1 cellular context compared by ENCODE assay signal in the genomic region with DNA sequence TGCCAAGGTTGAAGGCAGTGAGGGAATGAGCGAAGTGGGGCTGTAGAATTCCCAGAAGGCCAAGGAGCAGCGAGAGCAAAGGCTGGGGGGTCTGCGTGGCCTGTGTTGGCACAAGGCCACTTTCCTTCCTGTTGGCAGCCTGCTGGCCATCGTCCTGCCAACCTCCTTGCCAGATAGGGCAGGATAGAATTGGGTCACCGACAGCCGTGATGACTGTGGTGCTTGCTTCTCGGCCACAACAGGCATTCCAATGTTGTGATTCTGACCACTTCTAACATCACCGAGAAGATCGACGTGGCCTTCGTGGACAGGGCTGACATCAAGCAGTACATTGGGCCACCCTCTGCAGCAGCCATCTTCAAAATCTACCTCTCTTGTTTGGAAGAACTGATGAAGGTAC.
TF ChIP-seq lines count a peak whose summit lies in the region.

No MANE protein-coding gene starts in this region.

TF ChIP-seq in IMR-90, 13 proteins besides CTCF, POLR2A, EP300 and RAD21:
- TF ChIP-seq, protein P1, sequence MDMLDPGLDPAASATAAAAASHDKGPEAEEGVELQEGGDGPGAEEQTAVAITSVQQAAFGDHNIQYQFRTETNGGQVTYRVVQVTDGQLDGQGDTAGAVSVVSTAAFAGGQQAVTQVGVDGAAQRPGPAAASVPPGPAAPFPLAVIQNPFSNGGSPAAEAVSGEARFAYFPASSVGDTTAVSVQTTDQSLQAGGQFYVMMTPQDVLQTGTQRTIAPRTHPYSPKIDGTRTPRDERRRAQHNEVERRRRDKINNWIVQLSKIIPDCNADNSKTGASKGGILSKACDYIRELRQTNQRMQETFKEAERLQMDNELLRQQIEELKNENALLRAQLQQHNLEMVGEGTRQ (IDR thresholded peaks at IDR 0.05; ENCODE audit: low read depth, low read length) = no peak
